1 cellular context compared by ENCODE assay signal in the genomic region with DNA sequence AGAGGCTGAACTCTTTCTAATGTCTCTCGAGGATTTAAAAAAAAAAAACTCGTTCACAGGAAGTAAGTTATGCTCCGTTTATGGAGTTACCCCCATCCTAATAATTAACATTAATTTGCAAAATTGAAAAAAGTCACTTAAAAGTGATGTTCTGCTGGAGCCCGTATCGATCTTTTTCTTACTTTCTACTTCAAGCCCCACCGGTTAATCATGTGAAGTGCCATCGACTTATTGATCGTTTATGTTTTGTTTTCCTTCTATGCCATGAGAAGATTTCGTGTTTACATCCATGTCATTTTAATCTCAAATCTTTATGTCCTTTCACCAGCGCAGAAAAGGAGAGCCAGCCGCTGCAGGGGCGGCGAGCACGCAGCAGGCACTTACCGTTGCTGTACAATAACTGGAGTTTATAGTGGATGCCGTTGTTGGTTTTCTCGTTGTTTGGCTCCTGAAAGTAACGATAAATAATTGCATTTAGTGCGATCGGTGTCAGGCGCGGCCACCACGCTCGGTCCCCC.
TF ChIP-seq lines count a peak whose summit lies in the region.

No MANE protein-coding gene starts in this region.

TF ChIP-seq in IMR-90, 13 proteins besides CTCF, POLR2A, EP300 and RAD21 (continued from another document):
- no peak for TF ChIP-seq USF2 (IDR thresholded peaks at IDR 0.05; ENCODE audit: low read depth, low read length)
- no peak for TF ChIP-seq CHD1 (IDR thresholded peaks at IDR 0.05; ENCODE audit: low read depth, low read length)
- TF ChIP-seq SMC3 (IDR thresholded peaks at IDR 0.05; ENCODE audit: low read depth, low read length), result no peak
